Comparison of ENCODE assay signal across 13 cellular contexts in genomic region chr17:13562271-13562800, GRCh38. TPM values are rescaled to one million over a fixed set of nuclear protein-coding genes. Genes with fewer than 3 reads are reported as not detected.
A peak's percentile ranks its signal among the peaks of the same experiment; 100 is the strongest.
DNase-seq lines count a peak whose midpoint lies in the region; TF ChIP-seq lines count a peak whose summit lies in the region.
"Had no signal": no experiment of that assay in that cellular context is flagged by ENCODE, and none has a peak within 500 bp of the region (broad histone marks: within the 10 kb centered on the region; RNA-seq: fewer than 3 reads in every experiment).

No MANE protein-coding gene starts in this region.

- DNase-seq in right atrium auricular region (ENCODE audit: low spot score) (peak; percentile 62), cardiac septum (ENCODE audit: low spot score) (no peak), adrenal gland (peak in 5 of 7 donors; percentile 60 to 79 (median 69)), iris pigment epithelial cell (ENCODE audit: low read depth) (peak; percentile 97), vagina (ENCODE audit: extremely low spot score in 2 of 2) (peak in 1 of 2 donors; percentile 93), HAP-1 (ENCODE audit: low spot score in 2 of 2) (no peak), inferior parietal cortex (ENCODE audit: extremely low spot score) (no peak)
- DNase-seq in effector CD4-positive, alpha-beta T cell = no peak
- DNase-seq: activated CD4-positive, alpha-beta T cell treated with anti-CD3 and anti-CD28 coated beads for 48 hours; NCI-H2171; SIG-M5 had no signal

- H3K27ac ChIP-seq in right atrium auricular region (no peak overlapping the region), adrenal gland (peak overlapping the region in 1 of 5 donors; percentile 49), vagina (peak overlapping the region; percentile 73)

- WGBS in adrenal gland, 4 donors = 47 to 52% (median 49%) methylated on average over 9 to 13 of the region's 13 CpGs

- TF ChIP-seq CTCF in right atrium auricular region (IDR thresholded peaks at IDR 0.05) = no peak
- no peak for TF ChIP-seq CTCF in adrenal gland (IDR thresholded peaks at IDR 0.05)
- TF ChIP-seq CTCF in vagina (IDR thresholded peaks at IDR 0.05) = no peak

- H3K27me3 ChIP-seq in right atrium auricular region (no peaks in the 10 kb centered on the region), adrenal gland (no peaks in the 10 kb centered on the region), vagina (no peaks in the 10 kb centered on the region), HAP-1 (ENCODE audit: low read depth) (no peaks in the 10 kb centered on the region)

- H3K4me3 ChIP-seq in right atrium auricular region (no peak overlapping the region), adrenal gland (no peak overlapping the region), vagina (no peak overlapping the region), HAP-1 (no peak overlapping the region)

- no peaks in the 10 kb centered on the region for H3K4me1 ChIP-seq in right atrium auricular region
- H3K4me1 ChIP-seq in adrenal gland (replicated peaks in 1 of 2) = no peaks in the 10 kb centered on the region
- no peaks in the 10 kb centered on the region for H3K4me1 ChIP-seq in vagina
- no peaks in the 10 kb centered on the region for H3K4me1 ChIP-seq in HAP-1

- intact Hi-C loops in cardiac septum (cut with DNase I) = no loop called here
- intact Hi-C loops in adrenal gland (cut with DNase I) = no loop called here
- intact Hi-C loops in vagina (cut with DNase I) = no loop called here

- in situ Hi-C loops in HAP-1 (cut with MboI; ENCODE audit: low sequenced_read_pairs) = no loop called here

- peaks cover 0 to 10% of the 10 kb centered on the region in 2 donors for H3K9me3 ChIP-seq in right atrium auricular region
- no peaks in the 10 kb centered on the region for H3K9me3 ChIP-seq in adrenal gland (replicated peaks in 1 of 3)
- no peaks in the 10 kb centered on the region for H3K9me3 ChIP-seq in vagina
- no peaks in the 10 kb centered on the region; the same call in 1 of the 2 replicates for H3K9me3 ChIP-seq in HAP-1

- H3K36me3 ChIP-seq in right atrium auricular region = no peaks in the 10 kb centered on the region
- no peaks in the 10 kb centered on the region for H3K36me3 ChIP-seq in adrenal gland (replicated peaks in 1 of 2)
- no peaks in the 10 kb centered on the region for H3K36me3 ChIP-seq in vagina
- no peaks in the 10 kb centered on the region for H3K36me3 ChIP-seq in HAP-1 (replicated peaks)

- TF ChIP-seq POLR2A in adrenal gland (IDR thresholded peaks at IDR 0.05) = peak in 1 of 2 donors; percentile 28
- no peak for TF ChIP-seq POLR2A in vagina (IDR thresholded peaks at IDR 0.05)

RNA-seq across cellular contexts. Expression of gene HS3ST3A1, which starts 39.4 kb away (rescaled TPM):
- 1 to 10 TPM in 1 of 2 donors, not detected in 1; 5.6 TPM for total RNA-seq in right atrium auricular region
- total RNA-seq in cardiac septum = 3.2 TPM
- 10 to 100 TPM in 1 of 8 donors, 1 to 10 TPM in 7; 1.1 to 22.7 (median 4.0) TPM for total RNA-seq in adrenal gland
- 1 to 10 TPM in 2 of 3 donors, under 1 TPM in 1; 0.09 to 4.1 (median 3.1) TPM for polyA plus RNA-seq in adrenal gland
- 8.6 TPM for total RNA-seq in vagina
- total RNA-seq: activated naive CD4-positive, alpha-beta T cell treated with anti-CD3 and anti-CD28 coated beads, Interleukin-2, amount 50 U/mL, for 72 hours; endothelial cell of umbilical vein had no signal
- polyA plus RNA-seq: endothelial cell of umbilical vein had no signal

Comparison
In these comparisons a context has a peak if more than half of its experiments do, and no peak if none do; other contexts are left out.
1. DNase-seq: peak in right atrium auricular region (single experiment), adrenal gland (5 of 7) and iris pigment epithelial cell (single experiment); none in cardiac septum (single experiment), effector CD4-positive, alpha-beta T cell (single experiment), HAP-1 (0 of 2) and inferior parietal cortex (single experiment).